In the genomic region with DNA sequence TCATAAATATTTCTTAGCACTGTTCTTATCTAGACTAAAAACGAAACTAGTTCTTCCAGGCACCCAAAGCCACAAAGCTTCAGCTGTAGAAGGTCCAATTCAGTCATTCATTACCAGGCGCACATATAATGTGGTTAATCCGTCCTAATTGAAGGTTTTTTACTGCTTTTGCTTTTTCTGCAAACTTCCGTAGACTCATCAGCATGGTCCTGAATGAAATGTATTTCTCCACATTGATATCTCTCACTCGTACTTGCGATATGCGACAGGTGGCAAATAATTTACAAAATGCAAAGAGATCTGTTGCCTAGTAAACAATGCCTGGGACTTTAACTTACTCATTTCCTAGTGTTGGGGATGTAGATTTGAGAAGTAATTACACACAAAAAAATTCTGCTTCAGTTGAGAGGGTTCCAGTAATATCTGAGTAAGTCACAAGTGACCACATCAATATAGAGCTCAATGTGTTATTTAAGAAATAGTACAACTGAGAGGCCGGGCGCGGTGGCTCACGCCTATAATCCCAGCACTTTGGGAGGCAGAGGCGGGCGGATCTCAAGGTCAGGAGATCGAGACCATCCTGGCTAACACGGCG, we compare ENCODE assay signal across 8 cellular contexts.
DNase-seq lines count a peak whose midpoint lies in the region; ATAC-seq and TF ChIP-seq lines count a peak whose summit lies in the region.

No MANE protein-coding gene starts in this region.

- peak; percentile 64 for ATAC-seq in GM19438 (IDR thresholded peaks at IDR 0.05; ENCODE audit: low read depth, unreplicated experiment)
- peak; percentile 57 for ATAC-seq in HG03442 (IDR thresholded peaks at IDR 0.05; ENCODE audit: unreplicated experiment)
- ATAC-seq in activated naive CD4-positive, alpha-beta T cell treated with anti-CD3 and anti-CD28 coated beads, Interleukin-2, amount 50 U/mL, for 72 hours: peak; percentile 71 to 74

- BruUV-seq in A673 (replicated peaks; lab: Mats Ljungman, UMichigan): no TSS peak

- H3K36me3 Mint-ChIP-seq in activated naive CD4-positive, alpha-beta T cell treated with anti-CD3 and anti-CD28 coated beads, Interleukin-2, amount 50 U/mL, for 72 hours: peaks cover 0 to 7% of the 10 kb centered on the region in 2 donors

- intact Hi-C loops in A673 (cut with micrococcal nuclease; ENCODE audit: unreplicated experiment): no loop called here

- no peak overlapping the region for H3K27ac ChIP-seq in BLaER1 treated with 17β-estradiol and CSF1 and Interleukin-3, amounts not matched to agents 10 nM and 100 nM
- H3K27ac ChIP-seq in subcutaneous abdominal adipose tissue (ENCODE audit: low read depth, low read length): no peak overlapping the region
- H3K27ac ChIP-seq in A673 (ENCODE audit: low read depth, low read length, poor library complexity, severe bottlenecking): no peak overlapping the region

- CTCF ChIA-PET in A673 (lab: Charles Lee): no interaction called here

- peaks cover 12 to 20% (median 17%) of the 10 kb centered on the region in 11 experiments for H3K27me3 ChIP-seq in BLaER1 treated with 17β-estradiol and CSF1 and Interleukin-3, amounts not matched to agents 10 nM and 100 nM
- H3K27me3 ChIP-seq in subcutaneous abdominal adipose tissue (ENCODE audit: control insufficient read depth in 5 of 5, insufficient read depth in 4 of 5, low read length in 5 of 5) (no peaks in the 10 kb centered on the region), A673 (replicated peaks; ENCODE audit: insufficient read depth, low read depth, low read length, poor library complexity) (no peaks in the 10 kb centered on the region)

- no peak overlapping the region for H3K9ac ChIP-seq in BLaER1 treated with 17β-estradiol and CSF1 and Interleukin-3, amounts not matched to agents 10 nM and 100 nM
- H3K9ac ChIP-seq in subcutaneous abdominal adipose tissue (ENCODE audit: low read length in 5 of 5): no peak overlapping the region

- DNase-seq in activated naive CD4-positive, alpha-beta T cell treated with anti-CD3 and anti-CD28 coated beads, Interleukin-2, amount 50 U/mL, for 72 hours (ENCODE audit: low spot score in 2 of 2): no peak
- DNase-seq in A673 (ENCODE audit: low spot score) (no peak), NCI-H2107 treated with DMSO at 0.1 percent for 48 hours (lab: John Stamatoyannopoulos, UW; ENCODE audit: unreplicated experiment) (no peak), COLO668 (lab: John Stamatoyannopoulos, UW; ENCODE audit: unreplicated experiment) (no peak)

- no peaks in the 10 kb centered on the region for H3K36me3 ChIP-seq in BLaER1 treated with 17β-estradiol and CSF1 and Interleukin-3, amounts not matched to agents 10 nM and 100 nM
- H3K36me3 ChIP-seq in subcutaneous abdominal adipose tissue (ENCODE audit: control insufficient read depth in 5 of 5, insufficient read depth in 5 of 5, low read length in 5 of 5) (no peaks in the 10 kb centered on the region), A673 (ENCODE audit: insufficient read depth, low read length, poor library complexity, severe bottlenecking) (no peaks in the 10 kb centered on the region)

- H3K9me3 Mint-ChIP-seq in activated naive CD4-positive, alpha-beta T cell treated with anti-CD3 and anti-CD28 coated beads, Interleukin-2, amount 50 U/mL, for 72 hours: no peaks in the 10 kb centered on the region

- H3K4me3 ChIP-seq in BLaER1 treated with 17β-estradiol and CSF1 and Interleukin-3, amounts not matched to agents 10 nM and 100 nM: no peak overlapping the region
- H3K4me3 ChIP-seq in subcutaneous abdominal adipose tissue (ENCODE audit: low read depth in 1 of 5, low read length in 5 of 5) (peak overlapping the region in 4 of 5 donors; percentile 0 to 45 (median 18)), A673 (ENCODE audit: low read depth, low read length, poor library complexity, severe bottlenecking) (no peak overlapping the region)

- H3K4me2 ChIP-seq in BLaER1 treated with 17β-estradiol and CSF1 and Interleukin-3, amounts not matched to agents 10 nM and 100 nM: peak overlapping the region in 8 of 11 experiments; percentile 6 to 72 (median 42); a peak in 14 of 22 replicates

- H3K4me1 ChIP-seq in BLaER1 treated with 17β-estradiol and CSF1 and Interleukin-3, amounts not matched to agents 10 nM and 100 nM: peaks cover 0 to 37% (median 6%) of the 10 kb centered on the region in 10 experiments; a peak in 9 of 20 replicates
- peaks cover 0 to 19% (median 7%) of the 10 kb centered on the region in 5 donors for H3K4me1 ChIP-seq in subcutaneous abdominal adipose tissue (ENCODE audit: control insufficient read depth in 5 of 5, insufficient read depth in 5 of 5, low read length in 5 of 5)
- H3K4me1 ChIP-seq in A673 (ENCODE audit: insufficient read depth, low read length, poor library complexity, severe bottlenecking): no peaks in the 10 kb centered on the region

- POLR2A ChIA-PET in A673 (lab: Charles Lee; ENCODE audit: low non-redundant PET): no interaction called here

- H3K27ac Mint-ChIP-seq in activated naive CD4-positive, alpha-beta T cell treated with anti-CD3 and anti-CD28 coated beads, Interleukin-2, amount 50 U/mL, for 72 hours: peak overlapping the region; percentile 96 to 98

- H4K20me1 ChIP-seq in BLaER1 treated with 17β-estradiol and CSF1 and Interleukin-3, amounts not matched to agents 10 nM and 100 nM: no peaks in the 10 kb centered on the region

- H3K9me3 ChIP-seq in BLaER1 treated with 17β-estradiol and CSF1 and Interleukin-3, amounts not matched to agents 10 nM and 100 nM (replicated peaks in 1 of 11): no peaks in the 10 kb centered on the region
- H3K9me3 ChIP-seq in subcutaneous abdominal adipose tissue (ENCODE audit: control insufficient read depth in 5 of 5, low read length in 5 of 5) (no peaks in the 10 kb centered on the region), A673 (ENCODE audit: low read depth, low read length, poor library complexity, severe bottlenecking) (no peaks in the 10 kb centered on the region)

- no peak for TF ChIP-seq CTCF in A673 (conservative IDR thresholded peaks at IDR 0.05; ENCODE audit: low read depth, low read length)

Comparison
In these comparisons a context has a peak if more than half of its experiments do, and no peak if none do; other contexts are left out.
1. H3K4me3 ChIP-seq: peak in subcutaneous abdominal adipose tissue (4 of 5); none in BLaER1 treated with 17β-estradiol and CSF1 and Interleukin-3, amounts not matched to agents 10 nM and 100 nM (0 of 10) and A673 (single experiment).
2. Peak in every context shown above with its lines, with median percentiles within 50 percentile points of each other: ATAC-seq.